1 cellular context compared by ENCODE assay signal in genomic region chr14:106776395-106776983, GRCh38.
TF ChIP-seq lines count a peak whose summit lies in the region.

No MANE protein-coding gene starts in this region.

TF ChIP-seq in GM12878, 131 proteins besides CTCF, POLR2A, EP300 and RAD21 (continued from another document):
- TF ChIP-seq NKRF (conservative IDR thresholded peaks at IDR 0.05) (no peak), CUX1 (IDR thresholded peaks at IDR 0.05; ENCODE audit: insufficient replicate concordance, low read depth, low read length) (no peak)
- TF ChIP-seq, protein P1, sequence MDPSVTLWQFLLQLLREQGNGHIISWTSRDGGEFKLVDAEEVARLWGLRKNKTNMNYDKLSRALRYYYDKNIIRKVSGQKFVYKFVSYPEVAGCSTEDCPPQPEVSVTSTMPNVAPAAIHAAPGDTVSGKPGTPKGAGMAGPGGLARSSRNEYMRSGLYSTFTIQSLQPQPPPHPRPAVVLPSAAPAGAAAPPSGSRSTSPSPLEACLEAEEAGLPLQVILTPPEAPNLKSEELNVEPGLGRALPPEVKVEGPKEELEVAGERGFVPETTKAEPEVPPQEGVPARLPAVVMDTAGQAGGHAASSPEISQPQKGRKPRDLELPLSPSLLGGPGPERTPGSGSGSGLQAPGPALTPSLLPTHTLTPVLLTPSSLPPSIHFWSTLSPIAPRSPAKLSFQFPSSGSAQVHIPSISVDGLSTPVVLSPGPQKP (IDR thresholded peaks at IDR 0.05; ENCODE audit: low read depth, low read length): no peak
